In genomic region chr4:83009529-83009928, GRCh38 we compare ENCODE assay signal across 8 cellular contexts. TPM values are rescaled to one million over a fixed set of nuclear protein-coding genes. Genes with fewer than 3 reads are reported as not detected.
DNase-seq lines count a peak whose midpoint lies in the region; ATAC-seq and TF ChIP-seq lines count a peak whose summit lies in the region.

No MANE protein-coding gene starts in this region.

- H3K27ac ChIP-seq in effector memory CD4-positive, alpha-beta T cell (ENCODE audit: insufficient read depth, low read length, poor library complexity, severe bottlenecking): peak overlapping the region; percentile 87

- peaks cover 28% of the 10 kb centered on the region for H3K4me1 Mint-ChIP-seq in Caco-2 (ENCODE audit: low read depth, unreplicated experiment)

- H2AFZ ChIP-seq in neuron (ENCODE audit: low read depth, low read length): peak overlapping the region; percentile 51

- peaks cover 15% of the 10 kb centered on the region; the same call in 1 of the 2 replicates for H3K4me1 ChIP-seq in Caco-2
- H3K4me1 ChIP-seq in effector memory CD4-positive, alpha-beta T cell (ENCODE audit: control insufficient read depth, insufficient read depth, low read length, poor library complexity, severe bottlenecking): peaks cover 22% of the 10 kb centered on the region
- peaks cover 19% of the 10 kb centered on the region for H3K4me1 ChIP-seq in neuron (ENCODE audit: insufficient read depth, low read length)

- peaks cover 35% of the 10 kb centered on the region for H3K36me3 Mint-ChIP-seq in Caco-2 (ENCODE audit: insufficient read depth, unreplicated experiment)

- H3K4me3 ChIP-seq in Caco-2 (ENCODE audit: low read depth, low read length): peak overlapping the region; percentile 51
- H3K4me3 ChIP-seq in effector memory CD4-positive, alpha-beta T cell (ENCODE audit: insufficient read depth, low read depth, low read length, poor library complexity, severe bottlenecking): peak overlapping the region; percentile 96
- peak overlapping the region; percentile 96 for H3K4me3 ChIP-seq in neuron (ENCODE audit: low read length)

- ATAC-seq in HG02884 (IDR thresholded peaks at IDR 0.05; ENCODE audit: unreplicated experiment): no peak
- ATAC-seq in HG02870 (IDR thresholded peaks at IDR 0.05; ENCODE audit: unreplicated experiment): no peak

- H3K27me3 ChIP-seq in Caco-2 (replicated peaks; ENCODE audit: control insufficient read depth, insufficient read depth, low read length): no peaks in the 10 kb centered on the region
- H3K27me3 ChIP-seq in effector memory CD4-positive, alpha-beta T cell (replicated peaks; ENCODE audit: control insufficient read depth, insufficient read depth, low read length, poor library complexity, severe bottlenecking): no peaks in the 10 kb centered on the region
- no peaks in the 10 kb centered on the region for H3K27me3 ChIP-seq in neuron (ENCODE audit: insufficient read depth, low read length)

- DNase-seq in Caco-2 (no peak), NAMALWA (ENCODE audit: low spot score) (peak; percentile 23), AG20443 (ENCODE audit: low spot score) (no peak), COLO668 (lab: John Stamatoyannopoulos, UW; ENCODE audit: unreplicated experiment) (no peak)
- no peak for DNase-seq in effector memory CD4-positive, alpha-beta T cell

- peak overlapping the region; percentile 99 for H3K27ac Mint-ChIP-seq in Caco-2 (ENCODE audit: unreplicated experiment)

- intact Hi-C loops in Caco-2 (cut with micrococcal nuclease; ENCODE audit: unreplicated experiment): no loop called here

- peak overlapping the region; percentile 95 for H3K4me3 Mint-ChIP-seq in Caco-2 (ENCODE audit: unreplicated experiment)

- no peak for TF ChIP-seq CTCF in Caco-2 (IDR thresholded peaks at IDR 0.05; ENCODE audit: insufficient read depth in 1 of 2, low read depth in 1 of 2, low read length in 1 of 2, severe bottlenecking in 1 of 2, unreplicated experiment in 1 of 2)

- no peaks in the 10 kb centered on the region for H3K27me3 Mint-ChIP-seq in Caco-2 (ENCODE audit: insufficient read depth, unreplicated experiment)

- H3K36me3 ChIP-seq in Caco-2 (ENCODE audit: control insufficient read depth, insufficient read depth, low read length) (no peaks in the 10 kb centered on the region), neuron (ENCODE audit: insufficient read depth, low read length) (no peaks in the 10 kb centered on the region)
- no peaks in the 10 kb centered on the region for H3K36me3 ChIP-seq in effector memory CD4-positive, alpha-beta T cell (ENCODE audit: control insufficient read depth, insufficient read depth, low read length)

- H3K9me3 Mint-ChIP-seq in Caco-2 (ENCODE audit: unreplicated experiment): no peaks in the 10 kb centered on the region

- CTCF ChIA-PET in Caco-2 (lab: Charles Lee): interaction anchor here (1.6 kb wide), 1 partner anchor 25 kb away, joined by 7 read pairs; the partner anchor contains the start of gene COPS4

- POLR2A ChIA-PET in Caco-2 (lab: Charles Lee): interaction anchor here (3.0 kb wide), 1 partner anchor 26 kb away, joined by 21 read pairs; the partner anchor contains the start of gene COPS4

- no TSS peak for BruUV-seq in Caco-2 (replicated peaks; lab: Mats Ljungman, UMichigan)

- no peaks in the 10 kb centered on the region for H3K9me3 ChIP-seq in Caco-2
- H3K9me3 ChIP-seq in effector memory CD4-positive, alpha-beta T cell (ENCODE audit: control insufficient read depth, low read length): no peaks in the 10 kb centered on the region
- H3K9me3 ChIP-seq in neuron (ENCODE audit: low read length): no peaks in the 10 kb centered on the region

RNA-seq across cellular contexts. Expression of gene LIN54, which starts 1.1 kb away (rescaled TPM):
- total RNA-seq in Caco-2 (2022): 27.6 and 29.6 TPM in 2 replicates

RNA-seq across cellular contexts. Expression of gene COPS4, which starts 25.5 kb away (rescaled TPM):
- 34.5 and 36.3 TPM in 2 replicates for total RNA-seq in Caco-2 (2022)
